ENCODE assay signal across 8 cellular contexts in genomic region chr3:184174646-184175492, GRCh38. TPM values are rescaled to one million over a fixed set of nuclear protein-coding genes. Genes with fewer than 3 reads are reported as not detected.
DNase-seq lines count a peak whose midpoint lies in the region; ATAC-seq lines count a peak whose summit lies in the region.

Gene AP2M1 (plus strand): TSS chr3:184174855. CDS start chr3:184176994, 2,139 bp downstream.

- peak within 1 kb of the TSS; percentile 91 for H3K4me3 Mint-ChIP-seq in activated CD4-positive, alpha-beta T cell treated with anti-CD3 and anti-CD28 coated beads, Interleukin-2, amount 10 ng/mL, durations not matched to agents 7 days and 5 days

- peaks cover 33% of the 10 kb centered on the region for H4K20me1 ChIP-seq in BLaER1

- ATAC-seq in GM19328 (IDR thresholded peaks at IDR 0.05; ENCODE audit: unreplicated experiment) (peak; percentile 93), HG03520 (IDR thresholded peaks at IDR 0.05; ENCODE audit: unreplicated experiment) (peak; percentile 94)

- H3K27ac ChIP-seq in BLaER1: peak within 1 kb of the TSS; percentile 93

- H3K9me3 Mint-ChIP-seq in activated CD4-positive, alpha-beta T cell treated with anti-CD3 and anti-CD28 coated beads, Interleukin-2, amount 10 ng/mL, durations not matched to agents 7 days and 5 days: no peaks in the 10 kb centered on the region

- DNase-seq in NCI-H69 (lab: John Stamatoyannopoulos, UW): peak; percentile 99
- peak; percentile 98 for DNase-seq in activated CD4-positive, alpha-beta T cell treated with anti-CD3 and anti-CD28 coated beads, Interleukin-2, amount 10 ng/mL, durations not matched to agents 7 days and 5 days
- DNase-seq in cortex of kidney (lab: John Stamatoyannopoulos, UW): peak; percentile 83
- DNase-seq in left kidney (ENCODE audit: low read depth, low spot score): peak; percentile 99
- peak; percentile 97 for DNase-seq in stimulated activated CD4-positive, alpha-beta T cell treated with anti-CD3 and anti-CD28 coated beads, Interleukin-2, amount 100 ng/mL, for 24 hours

- POLR2A ChIA-PET in activated CD4-positive, alpha-beta T cell treated with anti-CD3 and anti-CD28 coated beads, Interleukin-2, amount 10 ng/mL, durations not matched to agents 7 days and 5 days (lab: Charles Lee): interaction anchor here (0.6 kb wide), 1 partner anchor 11 kb away, joined by 3 read pairs; the partner anchor contains the start of gene ABCF3

- peaks cover 65% of the 10 kb centered on the region for H3K36me3 ChIP-seq in BLaER1

- peak within 1 kb of the TSS; percentile 88 for H3K27ac Mint-ChIP-seq in activated CD4-positive, alpha-beta T cell treated with anti-CD3 and anti-CD28 coated beads, Interleukin-2, amount 10 ng/mL, durations not matched to agents 7 days and 5 days

- CTCF ChIA-PET in activated CD4-positive, alpha-beta T cell treated with anti-CD3 and anti-CD28 coated beads, Interleukin-2, amount 10 ng/mL, durations not matched to agents 7 days and 5 days (lab: Charles Lee): interaction anchor here (0.6 to 3.6 kb wide), 3 partner anchors 9 to 583 kb away, joined by 3 to 22 read pairs (median 5); partner anchors contain the start of gene ABCF3

- H3K36me3 Mint-ChIP-seq in activated CD4-positive, alpha-beta T cell treated with anti-CD3 and anti-CD28 coated beads, Interleukin-2, amount 10 ng/mL, durations not matched to agents 7 days and 5 days (ENCODE audit: low read depth): peaks cover 30% of the 10 kb centered on the region

- H3K27me3 Mint-ChIP-seq in activated CD4-positive, alpha-beta T cell treated with anti-CD3 and anti-CD28 coated beads, Interleukin-2, amount 10 ng/mL, durations not matched to agents 7 days and 5 days: no peaks in the 10 kb centered on the region

- H3K4me1 Mint-ChIP-seq in activated CD4-positive, alpha-beta T cell treated with anti-CD3 and anti-CD28 coated beads, Interleukin-2, amount 10 ng/mL, durations not matched to agents 7 days and 5 days: peaks cover 39% of the 10 kb centered on the region

- no peaks in the 10 kb centered on the region for H3K27me3 ChIP-seq in BLaER1

- no peaks in the 10 kb centered on the region for H3K9me3 ChIP-seq in BLaER1

- peak within 1 kb of the TSS; percentile 97 for H3K4me2 ChIP-seq in BLaER1

- H3K4me3 ChIP-seq in BLaER1: peak within 1 kb of the TSS; percentile 99

- H3K4me1 ChIP-seq in BLaER1: peaks cover 34% of the 10 kb centered on the region

- peak within 1 kb of the TSS; percentile 95 for H3K9ac ChIP-seq in BLaER1

RNA-seq across cellular contexts. Expression of gene AP2M1, which starts in this region (rescaled TPM):
- 100 to 1,000 TPM; 222 to 223 TPM for total RNA-seq in activated CD4-positive, alpha-beta T cell treated with anti-CD3 and anti-CD28 coated beads, Interleukin-2, amount 10 ng/mL, durations not matched to agents 7 days and 5 days

Comparison
In these comparisons a context has a peak if more than half of its experiments do, and no peak if none do; other contexts are left out.
1. Peak in every context shown above with its lines: DNase-seq, ATAC-seq, H3K4me3 ChIP-seq and H3K27ac ChIP-seq.